ENCODE assay signal across 13 cellular contexts in genomic region chr6:125356888-125357287, GRCh38. TPM values are rescaled to one million over a fixed set of nuclear protein-coding genes. Genes with fewer than 3 reads are reported as not detected.
DNase-seq lines count a peak whose midpoint lies in the region; ATAC-seq and TF ChIP-seq lines count a peak whose summit lies in the region.
"Had no signal": no experiment of that assay in that cellular context is flagged by ENCODE, and none has a peak within 500 bp of the region (broad histone marks: within the 10 kb centered on the region; RNA-seq: fewer than 3 reads in every experiment).

No MANE protein-coding gene starts in this region.

- H3K9me2 ChIP-seq in GM23338 (ENCODE audit: insufficient read depth) = no peaks in the 10 kb centered on the region

- H3K9me3 Mint-ChIP-seq in GM23338 = no peaks in the 10 kb centered on the region
- H3K9me3 Mint-ChIP-seq in neural crest cell = no peaks in the 10 kb centered on the region

- H3K4me3 Mint-ChIP-seq in GM23338 (no peak overlapping the region), neural crest cell (peak overlapping the region; percentile 62)
- H3K4me3 Mint-ChIP-seq: CD8-positive, alpha-beta memory T cell had no signal

- H3K36me3 Mint-ChIP-seq in GM23338 (ENCODE audit: low read depth) (no peaks in the 10 kb centered on the region), neural crest cell (ENCODE audit: low read depth) (no peaks in the 10 kb centered on the region)
- H3K36me3 Mint-ChIP-seq: CD8-positive, alpha-beta memory T cell had no signal

- TF ChIP-seq CTCF in GM23338 (conservative IDR thresholded peaks at IDR 0.05; ENCODE audit: low read depth in 2 of 2) (no peak), neural crest cell (conservative IDR thresholded peaks at IDR 0.05) (no peak), omental fat pad (IDR thresholded peaks at IDR 0.05) (no peak)

- no peak overlapping the region for H3K27ac ChIP-seq in GM23338 (ENCODE audit: low read depth)

- H4K20me1 ChIP-seq in GM23338 (replicated peaks; ENCODE audit: insufficient read depth) = no peaks in the 10 kb centered on the region

- ATAC-seq in GM18907 (IDR thresholded peaks at IDR 0.05; ENCODE audit: unreplicated experiment) (peak; percentile 62), GM23338 (peak; percentile 90), HG03342 (IDR thresholded peaks at IDR 0.05; ENCODE audit: unreplicated experiment) (peak; percentile 78), omental fat pad (ENCODE audit: low FRiP score) (no peak)
- ATAC-seq: stimulated activated naive CD8-positive, alpha-beta T cell treated with anti-CD3 and anti-CD28 coated beads, Interleukin-15, Interleukin-2, amounts not matched to agents 100 U/mL and 50 U/mL, for 24 hours had no signal

- H3K27me3 ChIP-seq in GM23338 (ENCODE audit: insufficient read depth) = peaks cover 8% of the 10 kb centered on the region

- peaks cover 20% of the 10 kb centered on the region for H3K4me1 Mint-ChIP-seq in GM23338
- H3K4me1 Mint-ChIP-seq in neural crest cell = peaks cover 35% of the 10 kb centered on the region
- H3K4me1 Mint-ChIP-seq: CD8-positive, alpha-beta memory T cell had no signal

- no peaks in the 10 kb centered on the region for H3F3A ChIP-seq in GM23338 (replicated peaks; ENCODE audit: low read depth)

- peaks cover 5% of the 10 kb centered on the region; the same call in 1 of the 2 replicates for H3K4me1 ChIP-seq in GM23338 (ENCODE audit: insufficient read depth)

- H3K27ac Mint-ChIP-seq in GM23338 (no peak overlapping the region), neural crest cell (ENCODE audit: unreplicated experiment) (peak overlapping the region; percentile 21)

- H3K4me2 ChIP-seq in GM23338 = no peak overlapping the region

- no peak overlapping the region for H2AFZ ChIP-seq in GM23338

- peaks cover 2% of the 10 kb centered on the region for H3K27me3 Mint-ChIP-seq in GM23338 (ENCODE audit: insufficient read depth, low read depth, poor library complexity)
- H3K27me3 Mint-ChIP-seq in neural crest cell (ENCODE audit: low read depth) = peaks cover 56% of the 10 kb centered on the region

- no peak overlapping the region for H3K4me3 ChIP-seq in GM23338
- H3K4me3 ChIP-seq: lung had no signal

- peak; percentile 38 for DNase-seq in GM23338 (ENCODE audit: low spot score)
- no peak for DNase-seq in neural crest cell (ENCODE audit: low read depth, low spot score)
- no peak for DNase-seq in 8988T
- no peak for DNase-seq in NCI-H82 treated with DMSO at 0.1 percent for 48 hours (lab: John Stamatoyannopoulos, UW; ENCODE audit: unreplicated experiment)
- no peak for DNase-seq in activated CD4-positive, alpha-beta T cell treated with anti-CD3 and anti-CD28 coated beads for 1 hour
- DNase-seq in omental fat pad (ENCODE audit: low spot score) = no peak
- DNase-seq: glutamatergic neuron; NCI-H748 treated with DMSO at 0.1 percent for 48 hours; stimulated activated naive CD8-positive, alpha-beta T cell treated with anti-CD3 and anti-CD28 coated beads, Interleukin-15, Interleukin-2, amounts not matched to agents 100 U/mL and 50 U/mL, for 24 hours had no signal

- H3K79me2 ChIP-seq in GM23338 (replicated peaks; ENCODE audit: insufficient read depth) = no peaks in the 10 kb centered on the region

- no peaks in the 10 kb centered on the region for H3K36me3 ChIP-seq in GM23338 (ENCODE audit: insufficient read depth)

TF ChIP-seq in GM23338, 12 proteins besides CTCF, POLR2A, EP300 and RAD21 (continues in another document):
- TF ChIP-seq NANOG (IDR thresholded peaks at IDR 0.05; ENCODE audit: borderline replicate concordance) = no peak
- no peak for TF ChIP-seq POLR2AphosphoS5 (IDR thresholded peaks at IDR 0.05; ENCODE audit: low read depth)
- TF ChIP-seq ZNF114 (CRISPR knock-in tag; IDR thresholded peaks at IDR 0.05) = no peak
- TF ChIP-seq JUNB (IDR thresholded peaks at IDR 0.05; ENCODE audit: unreplicated experiment) = no peak
- no peak for TF ChIP-seq ETS1 (IDR thresholded peaks at IDR 0.05)
- TF ChIP-seq REST (IDR thresholded peaks at IDR 0.05; ENCODE audit: unreplicated experiment) = no peak
- no peak for TF ChIP-seq EZH2 (IDR thresholded peaks at IDR 0.05; ENCODE audit: low read depth, unreplicated experiment)
- TF ChIP-seq CREB1 (CRISPR knock-in tag; IDR thresholded peaks at IDR 0.05; ENCODE audit: low read depth) = no peak
- no peak for TF ChIP-seq ZNF331 (CRISPR knock-in tag; IDR thresholded peaks at IDR 0.05; ENCODE audit: low read depth)
- no peak for TF ChIP-seq STAT1 (IDR thresholded peaks at IDR 0.05; ENCODE audit: unreplicated experiment)

RNA-seq across cellular contexts. Expression of gene HDDC2, which starts 55.1 kb away (rescaled TPM):
- total RNA-seq in GM23338 (2014; rRNA removed; shearing (Covaris generic)) = 69.4 and 69.5 TPM in 2 replicates
- polyA plus RNA-seq in GM23338 (2016; fragmentation: Nextera tagmentation; extraction: Ambion mirVana) = 123 and 131 TPM in 2 replicates
- total RNA-seq in neural crest cell (103 and 104 TPM in 2 replicates), omental fat pad (10 to 100 TPM; 62.7 to 88.3 (median 73.1) TPM)
